10 cellular contexts compared by ENCODE assay signal in genomic region chr1:6261615-6261995, GRCh38. TPM values are rescaled to one million over a fixed set of nuclear protein-coding genes. Genes with fewer than 3 reads are reported as not detected.
DNase-seq lines count a peak whose midpoint lies in the region; ATAC-seq, FAIRE-seq and TF ChIP-seq lines count a peak whose summit lies in the region.
"Had no signal": no experiment of that assay in that cellular context is flagged by ENCODE, and none has a peak within 500 bp of the region (broad histone marks: within the 10 kb centered on the region; RNA-seq: fewer than 3 reads in every experiment).

No MANE protein-coding gene starts in this region.

- no peaks in the 10 kb centered on the region for H3K36me3 ChIP-seq in ACC112 (ENCODE audit: insufficient read depth, low read length)
- H3K36me3 ChIP-seq in HUES6 (ENCODE audit: control insufficient read depth, insufficient read depth, low read length): peaks cover 6% of the 10 kb centered on the region; the same call in 1 of the 2 replicates
- no peaks in the 10 kb centered on the region; the same call in 1 of the 3 replicates for H3K36me3 ChIP-seq in K562 (ENCODE audit: control insufficient read depth, insufficient read depth, low read length)

- no peaks in the 10 kb centered on the region for H3K27me3 ChIP-seq in ACC112 (ENCODE audit: insufficient read depth, low read length)
- peaks cover 40% of the 10 kb centered on the region for H3K27me3 ChIP-seq in HUES6 (ENCODE audit: control insufficient read depth, insufficient read depth, low read length)
- H3K27me3 ChIP-seq in K562 (ENCODE audit: control insufficient read depth in 2 of 2, insufficient read depth in 2 of 2, low read length in 2 of 2): peaks cover 0 to 15% of the 10 kb centered on the region in 2 experiments; a peak in 2 of 5 replicates

- H2AFZ ChIP-seq in ACC112 (ENCODE audit: low read length, unreplicated experiment) (peak overlapping the region; percentile 23), K562 (ENCODE audit: low read depth, low read length) (peak overlapping the region; percentile 71; the same call in 1 of the 2 replicates)

- FAIRE-seq in K562 (lab: Jason Lieb, UNC): peak; percentile 58

- DNase-seq in K562 (ENCODE audit: extremely low read depth in 1 of 4, low spot score in 3 of 4): peak; percentile 68 to 71 (median 70)
- no peak for DNase-seq in memory B cell (ENCODE audit: low spot score in 2 of 2)
- no peak for DNase-seq in activated gamma-delta T cell treated with Interleukin-2 at 50 U/mL for 16 hours
- no peak for DNase-seq in foreskin melanocyte
- DNase-seq: KBM-7, posterior cingulate gyrus had no signal

- H4K20me1 ChIP-seq in K562 (replicated peaks; ENCODE audit: control insufficient read depth, insufficient read depth, low read length): peaks cover 26% of the 10 kb centered on the region

- no TSS peak for BruUV-seq in K562 (replicated peaks; lab: Mats Ljungman, UMichigan)

- WGBS in K562 (ENCODE audit: insufficient coverage, low coverage, missing lambda C conversion rate): 11% methylated on average over 12 of the region's 15 CpGs

- H3K9me1 ChIP-seq in K562 (ENCODE audit: control insufficient read depth, insufficient read depth, low read length): no peaks in the 10 kb centered on the region

- H3K27ac ChIP-seq in ACC112 (ENCODE audit: low read depth, low read length) (no peak overlapping the region), HUES6 (ENCODE audit: low read depth, low read length) (no peak overlapping the region), K562 (ENCODE audit: extremely low read depth, low read depth, low read length) (no peak overlapping the region)

- CTCF ChIA-PET in K562 (lab: Yijun Ruan, JAX; ENCODE audit: low intra/inter-chr PET ratio): interaction anchor here (0.6 kb wide), 1 partner anchor 15 kb away, joined by 3 read pairs; no protein-coding TSS in a partner anchor

- in situ Hi-C loops in K562 (cut with MboI): loop anchor here (25.0 kb wide), 1 partner anchor 951 kb away; no protein-coding TSS in a partner anchor

- ATAC-seq in K562: peak; percentile 22
- ATAC-seq in memory B cell (ENCODE audit: low read depth): no peak
- ATAC-seq in GM21576 (IDR thresholded peaks at IDR 0.05; ENCODE audit: unreplicated experiment): no peak
- ATAC-seq in HG03439 (IDR thresholded peaks at IDR 0.05; ENCODE audit: unreplicated experiment): no peak

- H3K4me3 ChIP-seq in ACC112 (ENCODE audit: low read depth, low read length): no peak overlapping the region
- peak overlapping the region; percentile 46 for H3K4me3 ChIP-seq in HUES6 (ENCODE audit: low read depth, low read length)
- H3K4me3 ChIP-seq in K562: peak overlapping the region; percentile 46; the same call in 1 of the 2 replicates

- no peak for TF ChIP-seq RAD21 in K562 (CRISPR knock-in tag; conservative IDR thresholded peaks at IDR 0.05 in 1 of 2, IDR thresholded peaks at IDR 0.05 in 1 of 2)

- H3K9ac ChIP-seq in HUES6 (ENCODE audit: low read length) (no peak overlapping the region), K562 (ENCODE audit: insufficient read depth in 1 of 2, low read depth in 2 of 2, low read length in 2 of 2) (peak overlapping the region in 1 of 2 experiments; percentile 78; a peak in 2 of 4 replicates)

- no peaks in the 10 kb centered on the region for H3K4me1 ChIP-seq in ACC112 (ENCODE audit: control insufficient read depth, insufficient read depth, low read length, unreplicated experiment)
- H3K4me1 ChIP-seq in HUES6 (ENCODE audit: control insufficient read depth, insufficient read depth, low read length): peaks cover 7% of the 10 kb centered on the region; the same call in 1 of the 2 replicates
- H3K4me1 ChIP-seq in K562 (replicated peaks in 1 of 2; ENCODE audit: control insufficient read depth in 2 of 2, insufficient read depth in 2 of 2, low read length in 2 of 2): peaks cover 0 to 68% of the 10 kb centered on the region in 2 experiments; a peak in 3 of 5 replicates

- no peak for TF ChIP-seq POLR2A in K562 (conservative IDR thresholded peaks at IDR 0.05)

- H3K4me3 Mint-ChIP-seq in memory B cell: peak overlapping the region; percentile 80

- H3K9me3 ChIP-seq in HUES6 (ENCODE audit: control insufficient read depth, insufficient read depth, low read depth, low read length): no peaks in the 10 kb centered on the region
- H3K9me3 ChIP-seq in K562 (replicated peaks; ENCODE audit: control insufficient read depth, insufficient read depth, low read depth, low read length): no peaks in the 10 kb centered on the region

- H3K4me1 Mint-ChIP-seq in memory B cell: peaks cover 2% of the 10 kb centered on the region

- intact Hi-C loops in K562 (cut with micrococcal nuclease): no loop called here

- TF ChIP-seq CTCF in K562 (IDR thresholded peaks at IDR 0.05 in 2 of 3, conservative IDR thresholded peaks at IDR 0.05 in 1 of 3; ENCODE audit: insufficient read depth in 2 of 3, low read depth in 1 of 3, low read length in 3 of 3): no peak

- H3K27ac Mint-ChIP-seq in memory B cell: no peak overlapping the region

- no peaks in the 10 kb centered on the region for H3K9me3 Mint-ChIP-seq in memory B cell

- H3K36me3 Mint-ChIP-seq in memory B cell: no peaks in the 10 kb centered on the region

- POLR2A ChIA-PET in K562 (lab: Yijun Ruan, JAX): interaction anchor here (0.6 to 0.7 kb wide), 2 partner anchors 62 to 336 kb away, joined by 3 to 4 read pairs; no protein-coding TSS in a partner anchor

- peaks cover 13% of the 10 kb centered on the region for H3K27me3 Mint-ChIP-seq in memory B cell

- no peak for TF ChIP-seq EP300 in K562 (IDR thresholded peaks at IDR 0.05; ENCODE audit: low read length)

- peak overlapping the region; percentile 71 for H3K4me2 ChIP-seq in K562 (ENCODE audit: insufficient read depth, low read length)

- no peaks in the 10 kb centered on the region for H3K79me2 ChIP-seq in ACC112 (ENCODE audit: control insufficient read depth, insufficient read depth, low read length, unreplicated experiment)
- H3K79me2 ChIP-seq in K562 (ENCODE audit: control insufficient read depth, insufficient read depth, low read length): no peaks in the 10 kb centered on the region

RNA-seq across cellular contexts. Expression of gene GPR153, which starts 0.7 kb away (rescaled TPM):
- total RNA-seq in K562 (2011; cell fraction: chromatin; rRNA removed; ENCODE audit: low replicate concordance): 0.90 and 4.5 TPM in 2 replicates
- total RNA-seq in K562 (2011; cell fraction: nucleolus; rRNA removed): 2.9 and 4.0 TPM in 2 replicates
- total RNA-seq in K562 (2011; cell fraction: nucleoplasm; rRNA removed): 1.5 and 1.6 TPM in 2 replicates
- 0.41 and 1.0 TPM in 2 replicates for total RNA-seq in K562 (2014; rRNA removed)
- total RNA-seq in K562 (2014; rRNA removed; fragmentation: Illumina TruSeq; extraction: Trizol): 0.25 and 0.26 TPM in 2 replicates
- 0.49 and 0.51 TPM in 2 replicates for total RNA-seq in K562 (2015; rRNA removed; fragmentation: Illumina TruSeq; extraction: Trizol)
- total RNA-seq in K562 (2021): 1.3 and 1.5 TPM in 2 replicates
- 0.54 and 0.65 TPM in 2 replicates for polyA plus RNA-seq in K562 (2011; rRNA removed)
- polyA plus RNA-seq in K562 (2011; cell fraction: cytosol; rRNA removed): 0.63 and 2.3 TPM in 2 replicates
- 1.1 and 3.9 TPM in 2 replicates for polyA plus RNA-seq in K562 (2011; cell fraction: nucleus; rRNA removed)
- polyA plus RNA-seq in K562 (2012): 0.79 and 0.86 TPM in 2 replicates
- 0.54 and 0.71 TPM in 2 replicates for polyA plus RNA-seq in K562 (2014; fragmentation: Illumina TruSeq; extraction: Trizol)
- under 1 TPM; 0.01 to 0.03 TPM for polyA plus RNA-seq in K562 (2014; fragmentation: Nextera tagmentation; extraction: Ambion mirVana)
- polyA plus RNA-seq in K562 (2014; rRNA removed): 0.85 and 0.90 TPM in 2 replicates
- polyA minus RNA-seq in K562 (2011; rRNA and poly(A)+ RNA removed): 0.30 and 0.81 TPM in 2 replicates
- polyA minus RNA-seq in K562 (2011; cell fraction: cytosol; rRNA and poly(A)+ RNA removed): 0.86 and 1.2 TPM in 2 replicates
- 0.89 and 1.2 TPM in 2 replicates for polyA minus RNA-seq in K562 (2011; cell fraction: nucleus; rRNA and poly(A)+ RNA removed)

RNA-seq across cellular contexts. Expression of gene HES3, which starts 17.6 kb away (rescaled TPM):
- not detected in 2 replicates for total RNA-seq in K562 (2011; cell fraction: chromatin; rRNA removed; ENCODE audit: low replicate concordance)
- total RNA-seq in K562 (2011; cell fraction: nucleolus; rRNA removed): not detected in 2 replicates
- not detected in 2 replicates for total RNA-seq in K562 (2011; cell fraction: nucleoplasm; rRNA removed)
- total RNA-seq in K562 (2014; rRNA removed): not detected in 2 replicates
- total RNA-seq in K562 (2014; rRNA removed; fragmentation: Illumina TruSeq; extraction: Trizol): not detected in 2 replicates
- total RNA-seq in K562 (2015; rRNA removed; fragmentation: Illumina TruSeq; extraction: Trizol): not detected in 2 replicates
- 0.27 TPM in 1 of 2 replicates, not detected in the other for total RNA-seq in K562 (2021)
- not detected in 2 replicates for polyA plus RNA-seq in K562 (2011; rRNA removed)
- not detected in 2 replicates for polyA plus RNA-seq in K562 (2011; cell fraction: cytosol; rRNA removed)
- polyA plus RNA-seq in K562 (2011; cell fraction: nucleus; rRNA removed): not detected in 2 replicates
- polyA plus RNA-seq in K562 (2012): not detected in 2 replicates
- polyA plus RNA-seq in K562 (2014; fragmentation: Illumina TruSeq; extraction: Trizol): not detected in 2 replicates
- not detected for polyA plus RNA-seq in K562 (2014; fragmentation: Nextera tagmentation; extraction: Ambion mirVana)
- not detected in 2 replicates for polyA plus RNA-seq in K562 (2014; rRNA removed)
- not detected in 2 replicates for polyA minus RNA-seq in K562 (2011; rRNA and poly(A)+ RNA removed)
- not detected in 2 replicates for polyA minus RNA-seq in K562 (2011; cell fraction: cytosol; rRNA and poly(A)+ RNA removed)
- not detected in 2 replicates for polyA minus RNA-seq in K562 (2011; cell fraction: nucleus; rRNA and poly(A)+ RNA removed)

RNA-seq across cellular contexts. Expression of gene ICMT, which starts 25.8 kb away (rescaled TPM):
- total RNA-seq in K562 (2011; cell fraction: chromatin; rRNA removed; ENCODE audit: low replicate concordance): 34.2 and 46.4 TPM in 2 replicates
- 48.3 and 55.9 TPM in 2 replicates for total RNA-seq in K562 (2011; cell fraction: nucleolus; rRNA removed)
- 56.2 and 77.6 TPM in 2 replicates for total RNA-seq in K562 (2011; cell fraction: nucleoplasm; rRNA removed)
- total RNA-seq in K562 (2014; rRNA removed) (58.3 and 62.9 TPM in 2 replicates), K562 (2014; rRNA removed; fragmentation: Illumina TruSeq; extraction: Trizol) (56.6 and 58.2 TPM in 2 replicates), K562 (2015; rRNA removed; fragmentation: Illumina TruSeq; extraction: Trizol) (63.3 and 67.4 TPM in 2 replicates), K562 (2021) (63.7 and 74.3 TPM in 2 replicates)
- polyA plus RNA-seq in K562 (2011; rRNA removed) (36.2 and 49.5 TPM in 2 replicates), K562 (2014; fragmentation: Illumina TruSeq; extraction: Trizol) (48.5 and 57.1 TPM in 2 replicates), K562 (2014; fragmentation: Nextera tagmentation; extraction: Ambion mirVana) (1 to 10 TPM; 4.3 to 6.3 TPM), K562 (2014; rRNA removed) (41.5 and 50.0 TPM in 2 replicates)
- polyA plus RNA-seq in K562 (2011; cell fraction: cytosol; rRNA removed): 46.0 and 48.8 TPM in 2 replicates
- polyA plus RNA-seq in K562 (2011; cell fraction: nucleus; rRNA removed): 20.4 and 21.7 TPM in 2 replicates
- 43.1 and 44.0 TPM in 2 replicates for polyA plus RNA-seq in K562 (2012)
- polyA minus RNA-seq in K562 (2011; rRNA and poly(A)+ RNA removed): 59.8 and 70.6 TPM in 2 replicates
- 38.5 and 45.1 TPM in 2 replicates for polyA minus RNA-seq in K562 (2011; cell fraction: cytosol; rRNA and poly(A)+ RNA removed)
- polyA minus RNA-seq in K562 (2011; cell fraction: nucleus; rRNA and poly(A)+ RNA removed): 12.3 and 16.6 TPM in 2 replicates

RNA-seq across cellular contexts. Expression of gene RNF207, which starts 55.7 kb away (rescaled TPM):
- total RNA-seq in K562 (2011; cell fraction: chromatin; rRNA removed; ENCODE audit: low replicate concordance): 82.0 and 222 TPM in 2 replicates
- total RNA-seq in K562 (2011; cell fraction: nucleolus; rRNA removed): 147 and 149 TPM in 2 replicates
- total RNA-seq in K562 (2011; cell fraction: nucleoplasm; rRNA removed): 90.3 and 94.3 TPM in 2 replicates
- 16.8 and 17.8 TPM in 2 replicates for total RNA-seq in K562 (2014; rRNA removed)
- total RNA-seq in K562 (2014; rRNA removed; fragmentation: Illumina TruSeq; extraction: Trizol): 5.3 and 7.0 TPM in 2 replicates
- total RNA-seq in K562 (2015; rRNA removed; fragmentation: Illumina TruSeq; extraction: Trizol): 10.9 and 12.9 TPM in 2 replicates
- total RNA-seq in K562 (2021): 21.7 and 26.6 TPM in 2 replicates
- polyA plus RNA-seq in K562 (2011; rRNA removed): 10.8 and 17.6 TPM in 2 replicates
- polyA plus RNA-seq in K562 (2011; cell fraction: cytosol; rRNA removed): 7.7 and 14.1 TPM in 2 replicates
- 96.4 and 160 TPM in 2 replicates for polyA plus RNA-seq in K562 (2011; cell fraction: nucleus; rRNA removed)
- polyA plus RNA-seq in K562 (2012): 12.5 and 17.6 TPM in 2 replicates
- 13.4 and 14.7 TPM in 2 replicates for polyA plus RNA-seq in K562 (2014; fragmentation: Illumina TruSeq; extraction: Trizol)
- 1 to 10 TPM; 2.7 to 4.3 TPM for polyA plus RNA-seq in K562 (2014; fragmentation: Nextera tagmentation; extraction: Ambion mirVana)
- 30.6 and 37.1 TPM in 2 replicates for polyA plus RNA-seq in K562 (2014; rRNA removed)
- polyA minus RNA-seq in K562 (2011; rRNA and poly(A)+ RNA removed): 4.7 and 5.8 TPM in 2 replicates
- 9.4 and 12.2 TPM in 2 replicates for polyA minus RNA-seq in K562 (2011; cell fraction: cytosol; rRNA and poly(A)+ RNA removed)
- 44.0 and 47.4 TPM in 2 replicates for polyA minus RNA-seq in K562 (2011; cell fraction: nucleus; rRNA and poly(A)+ RNA removed)

Comparison
In these comparisons a context has a peak if more than half of its experiments do, and no peak if none do; other contexts are left out.
1. DNase-seq: peak in K562 (4 of 4); none in memory B cell (0 of 2), activated gamma-delta T cell treated with Interleukin-2 at 50 U/mL for 16 hours (single experiment) and foreskin melanocyte (single experiment).